In the genomic region with DNA sequence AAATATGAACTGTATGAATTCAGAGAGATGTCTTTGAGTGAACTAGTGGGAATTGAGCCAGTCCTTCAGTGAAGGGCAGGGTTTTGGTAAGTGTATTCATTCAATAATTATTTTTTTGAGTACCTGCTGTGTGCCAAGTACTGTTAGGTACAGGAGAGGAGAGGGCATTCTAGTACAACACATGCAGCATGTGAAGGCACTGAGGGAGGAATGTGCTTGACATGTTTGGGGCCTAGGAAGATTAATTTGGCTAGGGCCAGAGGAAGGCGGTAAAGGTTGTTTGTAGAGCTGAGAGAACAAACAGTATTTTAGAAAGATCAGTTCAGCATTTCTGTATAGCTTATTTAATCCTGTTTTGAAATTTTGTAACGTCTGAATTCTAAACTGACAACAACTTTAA, we compare ENCODE assay signal across 1 cellular context.
TF ChIP-seq lines count a peak whose summit lies in the region.

No MANE protein-coding gene starts in this region.

TF ChIP-seq in HepG2, 621 proteins besides CTCF, POLR2A, EP300 and RAD21 (continued from another document):
- TF ChIP-seq, protein P1, sequence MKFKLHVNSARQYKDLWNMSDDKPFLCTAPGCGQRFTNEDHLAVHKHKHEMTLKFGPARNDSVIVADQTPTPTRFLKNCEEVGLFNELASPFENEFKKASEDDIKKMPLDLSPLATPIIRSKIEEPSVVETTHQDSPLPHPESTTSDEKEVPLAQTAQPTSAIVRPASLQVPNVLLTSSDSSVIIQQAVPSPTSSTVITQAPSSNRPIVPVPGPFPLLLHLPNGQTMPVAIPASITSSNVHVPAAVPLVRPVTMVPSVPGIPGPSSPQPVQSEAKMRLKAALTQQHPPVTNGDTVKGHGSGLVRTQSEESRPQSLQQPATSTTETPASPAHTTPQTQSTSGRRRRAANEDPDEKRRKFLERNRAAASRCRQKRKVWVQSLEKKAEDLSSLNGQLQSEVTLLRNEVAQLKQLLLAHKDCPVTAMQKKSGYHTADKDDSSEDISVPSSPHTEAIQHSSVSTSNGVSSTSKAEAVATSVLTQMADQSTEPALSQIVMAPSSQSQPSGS (CRISPR knock-in tag; IDR thresholded peaks at IDR 0.05) = no peak
- TF ChIP-seq ZNF720 (CRISPR knock-in tag; IDR thresholded peaks at IDR 0.05) (no peak), ZIK1 (CRISPR knock-in tag; IDR thresholded peaks at IDR 0.05; ENCODE audit: borderline replicate concordance, low read depth) (no peak), FOXK1 (CRISPR knock-in tag; IDR thresholded peaks at IDR 0.05; ENCODE audit: borderline replicate concordance, low read depth) (no peak), PTBP1 (IDR thresholded peaks at IDR 0.05; ENCODE audit: low read depth, low read length, poor library complexity, severe bottlenecking) (no peak)
